In the genomic region with DNA sequence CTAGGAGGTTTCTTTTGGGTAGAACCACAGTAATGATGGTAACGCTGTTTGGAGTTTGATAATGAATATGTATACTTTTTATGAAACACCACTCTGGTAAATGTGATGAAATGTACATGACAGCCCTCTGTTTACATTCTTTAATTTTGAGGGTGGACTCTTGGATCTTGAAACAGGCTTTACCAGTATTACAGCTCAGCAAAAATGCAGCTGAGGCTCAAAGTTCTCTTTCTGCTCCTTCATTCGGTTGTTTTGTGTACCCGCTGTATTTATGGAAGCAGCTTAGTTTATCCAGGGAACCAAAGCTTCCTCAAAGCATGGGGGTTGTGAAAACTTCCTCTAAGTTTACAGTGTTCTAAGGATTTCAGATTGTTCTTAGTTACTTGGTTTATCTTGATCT, we compare ENCODE assay signal across 1 cellular context.
TF ChIP-seq lines count a peak whose summit lies in the region.

No MANE protein-coding gene starts in this region.

TF ChIP-seq in HepG2, 621 proteins besides CTCF, POLR2A, EP300 and RAD21 (continued from another document and continues in another):
- TF ChIP-seq ZFP36L1 (CRISPR knock-in tag; IDR thresholded peaks at IDR 0.05): no peak
- TF ChIP-seq, protein P1, sequence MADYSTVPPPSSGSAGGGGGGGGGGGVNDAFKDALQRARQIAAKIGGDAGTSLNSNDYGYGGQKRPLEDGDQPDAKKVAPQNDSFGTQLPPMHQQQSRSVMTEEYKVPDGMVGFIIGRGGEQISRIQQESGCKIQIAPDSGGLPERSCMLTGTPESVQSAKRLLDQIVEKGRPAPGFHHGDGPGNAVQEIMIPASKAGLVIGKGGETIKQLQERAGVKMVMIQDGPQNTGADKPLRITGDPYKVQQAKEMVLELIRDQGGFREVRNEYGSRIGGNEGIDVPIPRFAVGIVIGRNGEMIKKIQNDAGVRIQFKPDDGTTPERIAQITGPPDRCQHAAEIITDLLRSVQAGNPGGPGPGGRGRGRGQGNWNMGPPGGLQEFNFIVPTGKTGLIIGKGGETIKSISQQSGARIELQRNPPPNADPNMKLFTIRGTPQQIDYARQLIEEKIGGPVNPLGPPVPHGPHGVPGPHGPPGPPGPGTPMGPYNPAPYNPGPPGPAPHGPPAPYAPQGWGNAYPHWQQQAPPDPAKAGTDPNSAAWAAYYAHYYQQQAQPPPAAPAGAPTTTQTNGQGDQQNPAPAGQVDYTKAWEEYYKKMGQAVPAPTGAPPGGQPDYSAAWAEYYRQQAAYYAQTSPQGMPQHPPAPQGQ (CRISPR knock-in tag; IDR thresholded peaks at IDR 0.05; ENCODE audit: borderline replicate concordance): no peak
- no peak for TF ChIP-seq ZNF547 (CRISPR knock-in tag; IDR thresholded peaks at IDR 0.05)
- TF ChIP-seq U2AF1 (optimal IDR thresholded peaks at IDR 0.05; ENCODE audit: low read depth, low read length): no peak
- no peak for TF ChIP-seq ZNF747 (CRISPR knock-in tag; IDR thresholded peaks at IDR 0.05; ENCODE audit: borderline replicate concordance)
- TF ChIP-seq MATR3 (CRISPR knock-in tag; IDR thresholded peaks at IDR 0.05): no peak
- no peak for TF ChIP-seq TRIM22 (IDR thresholded peaks at IDR 0.05)
- TF ChIP-seq SATB2 (CRISPR knock-in tag; IDR thresholded peaks at IDR 0.05): no peak
- no peak for TF ChIP-seq ZNF713 (CRISPR knock-in tag; IDR thresholded peaks at IDR 0.05)
- TF ChIP-seq ZNF766 (CRISPR knock-in tag; IDR thresholded peaks at IDR 0.05; ENCODE audit: borderline replicate concordance): no peak
- no peak for TF ChIP-seq CBFB (CRISPR knock-in tag; IDR thresholded peaks at IDR 0.05)
- no peak for TF ChIP-seq CREB1 (IDR thresholded peaks at IDR 0.05)
- peak; percentile 78 for TF ChIP-seq CREB1 (CRISPR knock-in tag; IDR thresholded peaks at IDR 0.05)
- no peak for TF ChIP-seq ZBTB42 (CRISPR knock-in tag; IDR thresholded peaks at IDR 0.05)
- TF ChIP-seq ZNF564 (CRISPR knock-in tag; IDR thresholded peaks at IDR 0.05): no peak
- no peak for TF ChIP-seq DNMT3B (CRISPR knock-in tag; conservative IDR thresholded peaks at IDR 0.05)
- TF ChIP-seq ZFP36L2 (CRISPR knock-in tag; IDR thresholded peaks at IDR 0.05): no peak
- no peak for TF ChIP-seq YEATS4 (CRISPR knock-in tag; IDR thresholded peaks at IDR 0.05; ENCODE audit: borderline replicate concordance)
- peak; percentile 70; the same call in 1 of the 2 replicates for TF ChIP-seq FOXO1 (CRISPR knock-in tag; IDR thresholded peaks at IDR 0.05)
- TF ChIP-seq HMGXB4 (CRISPR knock-in tag; IDR thresholded peaks at IDR 0.05; ENCODE audit: borderline replicate concordance in 1 of 2, low read depth in 1 of 2): no peak
- no peak for TF ChIP-seq SIX1 (CRISPR knock-in tag; IDR thresholded peaks at IDR 0.05; ENCODE audit: borderline replicate concordance)
- TF ChIP-seq ZFP37 (CRISPR knock-in tag; IDR thresholded peaks at IDR 0.05; ENCODE audit: borderline replicate concordance): no peak
- TF ChIP-seq ZSCAN20 (CRISPR knock-in tag; IDR thresholded peaks at IDR 0.05; ENCODE audit: borderline replicate concordance): no peak
- no peak for TF ChIP-seq ZNF646 (CRISPR knock-in tag; IDR thresholded peaks at IDR 0.05)
- no peak for TF ChIP-seq NR2F1 (CRISPR knock-in tag; IDR thresholded peaks at IDR 0.05)
- no peak for TF ChIP-seq EZH2 (conservative IDR thresholded peaks at IDR 0.05; ENCODE audit: low read depth, low read length)
- TF ChIP-seq MEF2D (CRISPR knock-in tag; IDR thresholded peaks at IDR 0.05): peak; percentile 95
- TF ChIP-seq, protein P2, sequence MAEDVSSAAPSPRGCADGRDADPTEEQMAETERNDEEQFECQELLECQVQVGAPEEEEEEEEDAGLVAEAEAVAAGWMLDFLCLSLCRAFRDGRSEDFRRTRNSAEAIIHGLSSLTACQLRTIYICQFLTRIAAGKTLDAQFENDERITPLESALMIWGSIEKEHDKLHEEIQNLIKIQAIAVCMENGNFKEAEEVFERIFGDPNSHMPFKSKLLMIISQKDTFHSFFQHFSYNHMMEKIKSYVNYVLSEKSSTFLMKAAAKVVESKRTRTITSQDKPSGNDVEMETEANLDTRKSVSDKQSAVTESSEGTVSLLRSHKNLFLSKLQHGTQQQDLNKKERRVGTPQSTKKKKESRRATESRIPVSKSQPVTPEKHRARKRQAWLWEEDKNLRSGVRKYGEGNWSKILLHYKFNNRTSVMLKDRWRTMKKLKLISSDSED (CRISPR knock-in tag; IDR thresholded peaks at IDR 0.05): no peak
- peak; percentile 63; the same call in 1 of the 2 replicates for TF ChIP-seq PITX1 (CRISPR knock-in tag; IDR thresholded peaks at IDR 0.05)
- TF ChIP-seq PLRG1 (conservative IDR thresholded peaks at IDR 0.05): no peak
- TF ChIP-seq, protein P3, sequence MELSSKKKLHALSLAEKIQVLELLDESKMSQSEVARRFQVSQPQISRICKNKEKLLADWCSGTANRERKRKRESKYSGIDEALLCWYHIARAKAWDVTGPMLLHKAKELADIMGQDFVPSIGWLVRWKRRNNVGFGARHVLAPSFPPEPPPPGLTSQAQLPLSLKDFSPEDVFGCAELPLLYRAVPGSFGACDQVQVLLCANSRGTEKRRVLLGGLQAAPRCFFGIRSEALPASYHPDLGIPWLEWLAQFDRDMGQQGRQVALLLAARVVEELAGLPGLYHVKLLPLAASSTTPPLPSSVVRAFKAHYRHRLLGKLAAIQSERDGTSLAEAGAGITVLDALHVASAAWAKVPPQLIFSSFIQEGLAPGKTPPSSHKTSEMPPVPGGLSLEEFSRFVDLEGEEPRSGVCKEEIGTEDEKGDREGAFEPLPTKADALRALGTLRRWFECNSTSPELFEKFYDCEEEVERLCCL (CRISPR knock-in tag; IDR thresholded peaks at IDR 0.05; ENCODE audit: borderline replicate concordance): no peak
- TF ChIP-seq ZNF879 (CRISPR knock-in tag; IDR thresholded peaks at IDR 0.05): no peak
- no peak for TF ChIP-seq ZNF274 (CRISPR knock-in tag; IDR thresholded peaks at IDR 0.05)
- TF ChIP-seq, protein P4, sequence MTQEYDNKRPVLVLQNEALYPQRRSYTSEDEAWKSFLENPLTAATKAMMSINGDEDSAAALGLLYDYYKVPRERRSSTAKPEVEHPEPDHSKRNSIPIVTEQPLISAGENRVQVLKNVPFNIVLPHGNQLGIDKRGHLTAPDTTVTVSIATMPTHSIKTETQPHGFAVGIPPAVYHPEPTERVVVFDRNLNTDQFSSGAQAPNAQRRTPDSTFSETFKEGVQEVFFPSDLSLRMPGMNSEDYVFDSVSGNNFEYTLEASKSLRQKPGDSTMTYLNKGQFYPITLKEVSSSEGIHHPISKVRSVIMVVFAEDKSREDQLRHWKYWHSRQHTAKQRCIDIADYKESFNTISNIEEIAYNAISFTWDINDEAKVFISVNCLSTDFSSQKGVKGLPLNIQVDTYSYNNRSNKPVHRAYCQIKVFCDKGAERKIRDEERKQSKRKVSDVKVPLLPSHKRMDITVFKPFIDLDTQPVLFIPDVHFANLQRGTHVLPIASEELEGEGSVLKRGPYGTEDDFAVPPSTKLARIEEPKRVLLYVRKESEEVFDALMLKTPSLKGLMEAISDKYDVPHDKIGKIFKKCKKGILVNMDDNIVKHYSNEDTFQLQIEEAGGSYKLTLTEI (CRISPR knock-in tag; conservative IDR thresholded peaks at IDR 0.05): no peak
- no peak for TF ChIP-seq SKI (IDR thresholded peaks at IDR 0.05; ENCODE audit: partially characterized antibody)
- no peak for TF ChIP-seq TCF7L2 (IDR thresholded peaks at IDR 0.05; ENCODE audit: low read depth, low read length)
- TF ChIP-seq ZNF383 (CRISPR knock-in tag; IDR thresholded peaks at IDR 0.05; ENCODE audit: borderline replicate concordance): no peak
- no peak for TF ChIP-seq ZNF775 (CRISPR knock-in tag; IDR thresholded peaks at IDR 0.05; ENCODE audit: borderline replicate concordance)
- 0 out of 2 replicates have a peak, but pooled peaks have one; percentile 33 for TF ChIP-seq KLF9 (CRISPR knock-in tag; IDR thresholded peaks at IDR 0.05; ENCODE audit: low read depth)
- no peak for TF ChIP-seq ZNF235 (CRISPR knock-in tag; IDR thresholded peaks at IDR 0.05; ENCODE audit: borderline replicate concordance)
- TF ChIP-seq ZNF740 (CRISPR knock-in tag; IDR thresholded peaks at IDR 0.05): no peak
- no peak for TF ChIP-seq NFYC (CRISPR knock-in tag; IDR thresholded peaks at IDR 0.05)
- no peak for TF ChIP-seq XBP1 (CRISPR knock-in tag; IDR thresholded peaks at IDR 0.05)
- TF ChIP-seq, protein P5, sequence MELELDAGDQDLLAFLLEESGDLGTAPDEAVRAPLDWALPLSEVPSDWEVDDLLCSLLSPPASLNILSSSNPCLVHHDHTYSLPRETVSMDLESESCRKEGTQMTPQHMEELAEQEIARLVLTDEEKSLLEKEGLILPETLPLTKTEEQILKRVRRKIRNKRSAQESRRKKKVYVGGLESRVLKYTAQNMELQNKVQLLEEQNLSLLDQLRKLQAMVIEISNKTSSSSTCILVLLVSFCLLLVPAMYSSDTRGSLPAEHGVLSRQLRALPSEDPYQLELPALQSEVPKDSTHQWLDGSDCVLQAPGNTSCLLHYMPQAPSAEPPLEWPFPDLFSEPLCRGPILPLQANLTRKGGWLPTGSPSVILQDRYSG (CRISPR knock-in tag; IDR thresholded peaks at IDR 0.05): no peak
- no peak; the same call in 1 of the 2 replicates for TF ChIP-seq RORA (CRISPR knock-in tag; IDR thresholded peaks at IDR 0.05)
- TF ChIP-seq BRD4 (CRISPR knock-in tag; IDR thresholded peaks at IDR 0.05): no peak
- peak in 1 of 2 experiments; percentile 81; a peak in 2 of 4 replicates for TF ChIP-seq ATF4 (CRISPR knock-in tag; IDR thresholded peaks at IDR 0.05)
- peak; percentile 76; the same call in 1 of the 2 replicates for TF ChIP-seq LCORL (IDR thresholded peaks at IDR 0.05)
- TF ChIP-seq LCORL (CRISPR knock-in tag; IDR thresholded peaks at IDR 0.05): peak; percentile 65
- no peak for TF ChIP-seq SSRP1 (CRISPR knock-in tag; IDR thresholded peaks at IDR 0.05)
- no peak for TF ChIP-seq JUND (CRISPR knock-in tag; IDR thresholded peaks at IDR 0.05)
